In genomic region chr11:118921929-118922744, GRCh38 we compare ENCODE assay signal across 8 cellular contexts. TPM values are rescaled to one million over a fixed set of nuclear protein-coding genes. Genes with fewer than 3 reads are reported as not detected.
DNase-seq lines count a peak whose midpoint lies in the region; ATAC-seq and TF ChIP-seq lines count a peak whose summit lies in the region.

No MANE protein-coding gene starts in this region.

- peak overlapping the region; percentile 95 for H3K4me3 ChIP-seq in cardiac muscle cell
- H3K4me3 ChIP-seq in parathyroid adenoma (ENCODE audit: low read depth, low read length) = peak overlapping the region; percentile 47

- peaks cover 38% of the 10 kb centered on the region for H3K4me1 Mint-ChIP-seq in activated T-helper 17 cell treated with anti-CD3 and anti-CD28 coated beads, Interleukin-2, amount 50 U/mL, for 72 hours

- H3K27ac Mint-ChIP-seq in activated T-helper 17 cell treated with anti-CD3 and anti-CD28 coated beads, Interleukin-2, amount 50 U/mL, for 72 hours = peak overlapping the region; percentile 94

- H3K36me3 ChIP-seq in cardiac muscle cell (no peaks in the 10 kb centered on the region), parathyroid adenoma (ENCODE audit: control insufficient read depth, insufficient read depth, low read length) (no peaks in the 10 kb centered on the region)

- no peak overlapping the region for H3K9ac ChIP-seq in parathyroid adenoma

- peaks cover 39% of the 10 kb centered on the region for H3K36me3 Mint-ChIP-seq in activated T-helper 17 cell treated with anti-CD3 and anti-CD28 coated beads, Interleukin-2, amount 50 U/mL, for 72 hours (ENCODE audit: low read depth)

- H3K27me3 ChIP-seq in cardiac muscle cell (no peaks in the 10 kb centered on the region), parathyroid adenoma (ENCODE audit: control insufficient read depth, insufficient read depth, low read length) (no peaks in the 10 kb centered on the region)

- peak; percentile 67 for DNase-seq in NCI-H82 (lab: John Stamatoyannopoulos, UW)
- no peak for DNase-seq in NCI-H82 treated with DMSO at 0.1 percent for 48 hours (lab: John Stamatoyannopoulos, UW; ENCODE audit: unreplicated experiment)
- peak; percentile 85 to 94 for DNase-seq in cardiac muscle cell (ENCODE audit: low read depth in 1 of 2, low spot score in 1 of 2)
- DNase-seq in NOMO-1 treated with dmso at 0.1 percent for 144 hours (lab: John Stamatoyannopoulos, UW; ENCODE audit: unreplicated experiment) = no peak

- H3K9me3 ChIP-seq in cardiac muscle cell (ENCODE audit: low read depth) (no peaks in the 10 kb centered on the region), parathyroid adenoma (ENCODE audit: control insufficient read depth, low read length) (no peaks in the 10 kb centered on the region)

- H3K27me3 Mint-ChIP-seq in activated T-helper 17 cell treated with anti-CD3 and anti-CD28 coated beads, Interleukin-2, amount 50 U/mL, for 72 hours = no peaks in the 10 kb centered on the region

- H3K4me1 ChIP-seq in cardiac muscle cell (ENCODE audit: low read depth) = peaks cover 62% of the 10 kb centered on the region
- H3K4me1 ChIP-seq in parathyroid adenoma = peaks cover 35% of the 10 kb centered on the region

- peaks cover 4% of the 10 kb centered on the region for H3K79me2 ChIP-seq in parathyroid adenoma

- H3K4me2 ChIP-seq in parathyroid adenoma (ENCODE audit: low read length) = peak overlapping the region; percentile 91

- no peak overlapping the region for H2AFZ ChIP-seq in parathyroid adenoma

- TF ChIP-seq CTCF in cardiac muscle cell (IDR thresholded peaks at IDR 0.05; ENCODE audit: low read depth, low read length) = no peak
- TF ChIP-seq CTCF in parathyroid adenoma (IDR thresholded peaks at IDR 0.05) = no peak

- H3K27ac ChIP-seq in cardiac muscle cell (peak overlapping the region; percentile 93), parathyroid adenoma (peak overlapping the region; percentile 53)

- peak overlapping the region; percentile 98 for H3K4me3 Mint-ChIP-seq in activated T-helper 17 cell treated with anti-CD3 and anti-CD28 coated beads, Interleukin-2, amount 50 U/mL, for 72 hours

- ATAC-seq in activated T-helper 17 cell treated with anti-CD3 and anti-CD28 coated beads, Interleukin-2, amount 50 U/mL, for 72 hours (replicated peaks) = no peak
- ATAC-seq in GM19324 (IDR thresholded peaks at IDR 0.05; ENCODE audit: low FRiP score, unreplicated experiment) (no peak), GM21528 (IDR thresholded peaks at IDR 0.05; ENCODE audit: low FRiP score, unreplicated experiment) (no peak)

- H3K9me3 Mint-ChIP-seq in activated T-helper 17 cell treated with anti-CD3 and anti-CD28 coated beads, Interleukin-2, amount 50 U/mL, for 72 hours = no peaks in the 10 kb centered on the region

RNA-seq across cellular contexts. Expression of gene BCL9L, which starts 3.6 kb away (rescaled TPM):
- 10 to 100 TPM; 30.2 to 49.6 TPM for total RNA-seq in activated T-helper 17 cell treated with anti-CD3 and anti-CD28 coated beads, Interleukin-2, amount 50 U/mL, for 72 hours
- 15.9 and 22.9 TPM in 2 replicates for total RNA-seq in cardiac muscle cell
- 10.0 and 11.2 TPM in 2 replicates for polyA plus RNA-seq in cardiac muscle cell

RNA-seq across cellular contexts. Expression of gene UPK2, which starts 34.0 kb away (rescaled TPM):
- total RNA-seq in activated T-helper 17 cell treated with anti-CD3 and anti-CD28 coated beads, Interleukin-2, amount 50 U/mL, for 72 hours = 1 to 10 TPM in 1 of 2 donors, under 1 TPM in 1; 0.43 to 7.1 TPM
- total RNA-seq in cardiac muscle cell = 0.89 TPM in 1 of 2 replicates, not detected in the other
- 1.4 and 3.3 TPM in 2 replicates for polyA plus RNA-seq in cardiac muscle cell

RNA-seq across cellular contexts. Expression of gene CXCR5, which starts 38.4 kb away (rescaled TPM):
- total RNA-seq in activated T-helper 17 cell treated with anti-CD3 and anti-CD28 coated beads, Interleukin-2, amount 50 U/mL, for 72 hours = 10 to 100 TPM in 1 of 2 donors, 1 to 10 TPM in 1; 8.0 to 20.2 TPM
- not detected in 2 replicates for total RNA-seq in cardiac muscle cell
- not detected in 2 replicates for polyA plus RNA-seq in cardiac muscle cell

RNA-seq across cellular contexts. Expression of gene FOXR1, which starts 49.4 kb away (rescaled TPM):
- total RNA-seq in activated T-helper 17 cell treated with anti-CD3 and anti-CD28 coated beads, Interleukin-2, amount 50 U/mL, for 72 hours = under 1 TPM in 1 of 2 donors, not detected in 1; 0.98 TPM
- total RNA-seq in cardiac muscle cell = 0.42 TPM in 1 of 2 replicates, not detected in the other
- not detected in 2 replicates for polyA plus RNA-seq in cardiac muscle cell

Comparison
In these comparisons a context has a peak if more than half of its experiments do, and no peak if none do; other contexts are left out.
1. DNase-seq: peak in NCI-H82 (single experiment) and cardiac muscle cell (2 of 2); none in NCI-H82 treated with DMSO at 0.1 percent for 48 hours (single experiment) and NOMO-1 treated with dmso at 0.1 percent for 144 hours (single experiment).